Comparison of ENCODE assay signal across 24 cellular contexts in genomic region chr21:42346866-42347600, GRCh38. TPM values are rescaled to one million over a fixed set of nuclear protein-coding genes. Genes with fewer than 3 reads are reported as not detected.
DNase-seq lines count a peak whose midpoint lies in the region; ATAC-seq and TF ChIP-seq lines count a peak whose summit lies in the region.
"Had no signal": no experiment of that assay in that cellular context is flagged by ENCODE, and none has a peak within 500 bp of the region (broad histone marks: within the 10 kb centered on the region; RNA-seq: fewer than 3 reads in every experiment).

No MANE protein-coding gene starts in this region.

- intact Hi-C loops in OCI-LY7 (cut with micrococcal nuclease; ENCODE audit: unreplicated experiment), result no loop called here

- H3K9ac ChIP-seq in H9 (ENCODE audit: extremely low read depth, insufficient read length, low read length), result no peak overlapping the region
- H3K9ac ChIP-seq: KMS-11 had no signal

- H4K8ac ChIP-seq in H9 (replicated peaks; ENCODE audit: insufficient read length, low read depth, low read length), result no peak overlapping the region

- H4K5ac ChIP-seq in H9 (ENCODE audit: insufficient read length, low read depth, low read length), result no peak overlapping the region

- H3T11ph ChIP-seq in H9 (ENCODE audit: low read length), result no peak overlapping the region

- no peak overlapping the region for H3K4ac ChIP-seq in H9 (ENCODE audit: low read depth, low read length)

- H3K9me3 Mint-ChIP-seq in activated CD8-positive, alpha-beta memory T cell treated with anti-CD3 and anti-CD28 coated beads, Interleukin-2, amount 10 ng/mL, durations not matched to agents 7 days and 5 days (ENCODE audit: low read depth), result no peaks in the 10 kb centered on the region
- no peaks in the 10 kb centered on the region; a peak in 1 of 5 replicates for H3K9me3 Mint-ChIP-seq in H9

- no peaks in the 10 kb centered on the region for H3K23me2 ChIP-seq in H9 (ENCODE audit: insufficient read length, low read depth, low read length, poor library complexity, severe bottlenecking)

- no peak overlapping the region for H2BK15ac ChIP-seq in H9 (ENCODE audit: low read depth, low read length)

- H3K18ac ChIP-seq in H9 (ENCODE audit: insufficient read length, low read depth, low read length), result no peak overlapping the region

- POLR2A ChIA-PET in OCI-LY7 (lab: Charles Lee), result no interaction called here

- H3K79me2 ChIP-seq in H9 (ENCODE audit: insufficient read depth, low read length) (no peaks in the 10 kb centered on the region), OCI-LY7 (ENCODE audit: insufficient read depth, low read depth, low read length) (no peaks in the 10 kb centered on the region)

- H2AFZ ChIP-seq in H9 (ENCODE audit: low read length) (no peak overlapping the region), OCI-LY7 (ENCODE audit: low read length) (no peak overlapping the region)

- H2BK20ac ChIP-seq in H9 (ENCODE audit: low read depth, low read length, poor library complexity, severe bottlenecking), result no peak overlapping the region

- DNase-seq in activated CD8-positive, alpha-beta memory T cell treated with anti-CD3 and anti-CD28 coated beads for 24 hours, result peak; percentile 37
- no peak for DNase-seq in activated CD8-positive, alpha-beta memory T cell treated with anti-CD3 and anti-CD28 coated beads, Interleukin-2, amount 50 U/mL, for 4 hours
- DNase-seq in activated CD8-positive, alpha-beta memory T cell treated with anti-CD3 and anti-CD28 coated beads, Interleukin-2, amount 10 ng/mL, durations not matched to agents 7 days and 5 days, result peak; percentile 25
- peak; percentile 5 for DNase-seq in left lobe of liver (ENCODE audit: low spot score)
- peak; percentile 10 for DNase-seq in stimulated activated CD8-positive, alpha-beta memory T cell treated with anti-CD3 and anti-CD28 coated beads, Interleukin-4, amount 100 ng/mL, for 48 hours
- no peak for DNase-seq in H9
- no peak for DNase-seq in SIG-M5 (lab: John Stamatoyannopoulos, UW)
- DNase-seq in OCI-LY7 (ENCODE audit: low spot score), result no peak
- DNase-seq: AML-193, EL, GF-D8, IMR-90, NCI-H1092 treated with DMSO at 0.1 percent for 48 hours, NCI-H1436 treated with DMSO at 0.1 percent for 48 hours, NCI-H2029, NCI-H226, NCI-H510A treated with DMSO at 0.1 percent for 48 hours, NCI-H82, OCI-M1 had no signal

- H3K27ac ChIP-seq in H9 (ENCODE audit: insufficient read length, low read depth, low read length) (no peak overlapping the region), OCI-LY7 (ENCODE audit: low read depth, low read length, poor library complexity, severe bottlenecking) (no peak overlapping the region)
- H3K27ac ChIP-seq: C4-2B, KMS-11 had no signal

- H2AK5ac ChIP-seq in H9 (ENCODE audit: insufficient read length, low read length), result no peak overlapping the region

- H3K4me2 ChIP-seq in H9 (ENCODE audit: insufficient read depth, insufficient read length, low read length), result no peak overlapping the region
- H3K4me2 ChIP-seq in OCI-LY7 (ENCODE audit: low read length), result no peak overlapping the region
- H3K4me2 ChIP-seq: KMS-11 had no signal

- no peak overlapping the region for H2BK120ac ChIP-seq in H9 (ENCODE audit: low read depth, low read length, poor library complexity, severe bottlenecking)

- no peak overlapping the region for H3K27ac Mint-ChIP-seq in activated CD8-positive, alpha-beta memory T cell treated with anti-CD3 and anti-CD28 coated beads, Interleukin-2, amount 10 ng/mL, durations not matched to agents 7 days and 5 days
- H3K27ac Mint-ChIP-seq in H9, result no peak overlapping the region

- no peaks in the 10 kb centered on the region for H3K4me1 Mint-ChIP-seq in activated CD8-positive, alpha-beta memory T cell treated with anti-CD3 and anti-CD28 coated beads, Interleukin-2, amount 10 ng/mL, durations not matched to agents 7 days and 5 days
- H3K4me1 Mint-ChIP-seq in H9, result peaks cover 0 to 3% of the 10 kb centered on the region in 2 experiments; a peak in 1 of 4 replicates

- H3K4me3 Mint-ChIP-seq in activated CD8-positive, alpha-beta memory T cell treated with anti-CD3 and anti-CD28 coated beads, Interleukin-2, amount 10 ng/mL, durations not matched to agents 7 days and 5 days, result no peak overlapping the region
- H3K4me3 Mint-ChIP-seq in H9, result no peak overlapping the region

- no peaks in the 10 kb centered on the region for H3K79me1 ChIP-seq in H9 (ENCODE audit: insufficient read depth, low read depth, low read length, poor library complexity, severe bottlenecking)

- no peaks in the 10 kb centered on the region for H3K36me3 Mint-ChIP-seq in activated CD8-positive, alpha-beta memory T cell treated with anti-CD3 and anti-CD28 coated beads, Interleukin-2, amount 10 ng/mL, durations not matched to agents 7 days and 5 days
- H3K36me3 Mint-ChIP-seq in H9 (ENCODE audit: insufficient read depth in 1 of 3, low read depth in 3 of 3), result no peaks in the 10 kb centered on the region

- no peak overlapping the region for H4K91ac ChIP-seq in H9 (ENCODE audit: insufficient read length, low read depth, low read length)

- H4K20me1 ChIP-seq in H9 (ENCODE audit: control insufficient read depth, insufficient read depth, insufficient read length) (no peaks in the 10 kb centered on the region), OCI-LY7 (ENCODE audit: insufficient read depth, low read length) (no peaks in the 10 kb centered on the region)

- H3K4me3 ChIP-seq in OCI-LY7 (ENCODE audit: low read depth, low read length, poor library complexity, severe bottlenecking), result no peak overlapping the region

- H3K9me3 ChIP-seq in H9 (ENCODE audit: control insufficient read depth, low read depth, low read length), result no peaks in the 10 kb centered on the region
- H3K9me3 ChIP-seq in OCI-LY7 (ENCODE audit: low read length), result no peaks in the 10 kb centered on the region

- BruUV-seq in OCI-LY7 (replicated peaks; lab: Mats Ljungman, UMichigan), result no TSS peak

- ATAC-seq in activated CD8-positive, alpha-beta memory T cell treated with anti-CD3 and anti-CD28 coated beads, Interleukin-2, amount 10 ng/mL, durations not matched to agents 7 days and 5 days, result no peak
- ATAC-seq in left lobe of liver, result no peak

- H3K27me3 Mint-ChIP-seq in activated CD8-positive, alpha-beta memory T cell treated with anti-CD3 and anti-CD28 coated beads, Interleukin-2, amount 10 ng/mL, durations not matched to agents 7 days and 5 days, result no peaks in the 10 kb centered on the region
- peaks cover 4% of the 10 kb centered on the region for H3K27me3 Mint-ChIP-seq in H9 (ENCODE audit: low read depth)

- no peaks in the 10 kb centered on the region for H3K36me3 ChIP-seq in OCI-LY7 (ENCODE audit: insufficient read depth, low read length)

- H3K27me3 ChIP-seq in H9 (ENCODE audit: insufficient read depth, low read length), result no peaks in the 10 kb centered on the region

- no peak for TF ChIP-seq CTCF in H9 (conservative IDR thresholded peaks at IDR 0.05)
- no peak for TF ChIP-seq CTCF in OCI-LY7 (conservative IDR thresholded peaks at IDR 0.05; ENCODE audit: low read length)

- H3K23ac ChIP-seq in H9 (ENCODE audit: insufficient read length, low read depth, low read length), result no peak overlapping the region

- CTCF ChIA-PET in activated CD8-positive, alpha-beta memory T cell treated with anti-CD3 and anti-CD28 coated beads, Interleukin-2, amount 10 ng/mL, durations not matched to agents 7 days and 5 days (lab: Charles Lee), result interaction anchor here (2.5 kb wide), 1 partner anchor 9 kb away, joined by 7 read pairs; no protein-coding TSS in a partner anchor
- CTCF ChIA-PET in OCI-LY7 (lab: Charles Lee; ENCODE audit: unreplicated experiment), result no interaction called here

- no peak overlapping the region for H3K14ac ChIP-seq in H9 (ENCODE audit: insufficient read depth, low read length)

- H3K4me1 ChIP-seq in H9 (ENCODE audit: insufficient read depth, low read length) (0 out of 2 replicates have a peak, but pooled peaks cover 1% of the 10 kb centered on the region), OCI-LY7 (ENCODE audit: insufficient read depth, low read length, poor library complexity, severe bottlenecking) (no peaks in the 10 kb centered on the region)

- H2BK12ac ChIP-seq in H9 (ENCODE audit: insufficient read length, low read depth, low read length), result no peak overlapping the region

- no CpG with 5 or more reads among the region's 30 CpGs for WGBS in H9 (ENCODE audit: extremely low coverage, insufficient read length, low lambda C conversion rate)

- no peak overlapping the region for H3K56ac ChIP-seq in H9 (ENCODE audit: insufficient read length, low read depth, low read length)

- H3K9me2 ChIP-seq in OCI-LY7 (ENCODE audit: insufficient read depth, low read length), result no peaks in the 10 kb centered on the region

- no peak overlapping the region for H2BK5ac ChIP-seq in H9 (ENCODE audit: insufficient read length, low read length)

RNA-seq across cellular contexts. Expression of gene TFF2, which starts 3.8 kb away (rescaled TPM):
- total RNA-seq in activated CD8-positive, alpha-beta memory T cell treated with anti-CD3 and anti-CD28 coated beads, Interleukin-2, amount 10 ng/mL, durations not matched to agents 7 days and 5 days, result not detected
- total RNA-seq in left lobe of liver (0.25 TPM), H9 (2021) (not detected in 2 replicates), OCI-LY7 (2022) (not detected in 2 replicates)
- not detected in 2 replicates for total RNA-seq in OCI-LY7 (2014; rRNA removed; shearing (Covaris generic))
- total RNA-seq: A172, H1, IMR-90, SK-MEL-5 had no signal

RNA-seq across cellular contexts. Expression of gene TFF1, which starts 19.3 kb away (rescaled TPM):
- not detected for total RNA-seq in activated CD8-positive, alpha-beta memory T cell treated with anti-CD3 and anti-CD28 coated beads, Interleukin-2, amount 10 ng/mL, durations not matched to agents 7 days and 5 days
- total RNA-seq in left lobe of liver (0.83 TPM), H9 (2021) (not detected in 2 replicates), OCI-LY7 (2022) (not detected in 2 replicates)
- not detected in 2 replicates for total RNA-seq in OCI-LY7 (2014; rRNA removed; shearing (Covaris generic))
- total RNA-seq: A172, H1, IMR-90, SK-MEL-5 had no signal

RNA-seq across cellular contexts. Expression of gene TFF3, which starts 31.8 kb away (rescaled TPM):
- not detected for total RNA-seq in activated CD8-positive, alpha-beta memory T cell treated with anti-CD3 and anti-CD28 coated beads, Interleukin-2, amount 10 ng/mL, durations not matched to agents 7 days and 5 days
- 4.1 TPM for total RNA-seq in left lobe of liver
- total RNA-seq in H9 (2021), result 1.5 TPM in 2 replicates
- not detected in 2 replicates for total RNA-seq in OCI-LY7 (2014; rRNA removed; shearing (Covaris generic))
- total RNA-seq in OCI-LY7 (2022), result not detected in 2 replicates
- total RNA-seq: A172, IMR-90 had no signal

RNA-seq across cellular contexts. Expression of gene TMPRSS3, which starts 48.8 kb away (rescaled TPM):
- total RNA-seq in activated CD8-positive, alpha-beta memory T cell treated with anti-CD3 and anti-CD28 coated beads, Interleukin-2, amount 10 ng/mL, durations not matched to agents 7 days and 5 days, result 10 to 100 TPM; 22.3 to 27.4 TPM
- total RNA-seq in left lobe of liver (1.0 TPM), H9 (2021) (0.31 and 0.44 TPM in 2 replicates), OCI-LY7 (2022) (not detected in 2 replicates)
- not detected in 2 replicates for total RNA-seq in OCI-LY7 (2014; rRNA removed; shearing (Covaris generic))
- total RNA-seq: H1, IMR-90 had no signal

RNA-seq across cellular contexts. Expression of gene UBASH3A, which starts 56.7 kb away (rescaled TPM):
- total RNA-seq in activated CD8-positive, alpha-beta memory T cell treated with anti-CD3 and anti-CD28 coated beads, Interleukin-2, amount 10 ng/mL, durations not matched to agents 7 days and 5 days, result 10 to 100 TPM; 75.3 to 89.5 TPM
- 0.20 TPM for total RNA-seq in left lobe of liver
- total RNA-seq in H9 (2021), result not detected in 2 replicates
- total RNA-seq in OCI-LY7 (2014; rRNA removed; shearing (Covaris generic)), result not detected in 2 replicates
- not detected in 2 replicates for total RNA-seq in OCI-LY7 (2022)
- total RNA-seq: A172, H1, IMR-90, SK-MEL-5 had no signal

Comparison
In these comparisons a context has a peak if more than half of its experiments do, and no peak if none do; other contexts are left out.
1. DNase-seq: peak in activated CD8-positive, alpha-beta memory T cell treated with anti-CD3 and anti-CD28 coated beads for 24 hours (single experiment), activated CD8-positive, alpha-beta memory T cell treated with anti-CD3 and anti-CD28 coated beads, Interleukin-2, amount 10 ng/mL, durations not matched to agents 7 days and 5 days (single experiment), left lobe of liver (single experiment) and stimulated activated CD8-positive, alpha-beta memory T cell treated with anti-CD3 and anti-CD28 coated beads, Interleukin-4, amount 100 ng/mL, for 48 hours (single experiment); none in activated CD8-positive, alpha-beta memory T cell treated with anti-CD3 and anti-CD28 coated beads, Interleukin-2, amount 50 U/mL, for 4 hours (single experiment), H9 (single experiment), SIG-M5 (single experiment) and OCI-LY7 (single experiment).